ENCODE assay signal across 1 cellular context in genomic region chr5:34915139-34915855, GRCh38.
TF ChIP-seq lines count a peak whose summit lies in the region.

BRIX1 (plus strand) TSS chr5:34915711; CDS start chr5:34915739, 28 bp downstream.
RAD1 (minus strand) TSS chr5:34915504; CDS start chr5:34914892, 612 bp downstream.

TF ChIP-seq in HepG2, 621 proteins besides CTCF, POLR2A, EP300 and RAD21 (continued from another document and continues in another):
- TF ChIP-seq SRSF1 (optimal IDR thresholded peaks at IDR 0.05; ENCODE audit: low read depth, low read length) (peak; percentile 85), YEATS2 (CRISPR knock-in tag; IDR thresholded peaks at IDR 0.05; ENCODE audit: borderline replicate concordance) (peak; percentile 97), ELF4 (CRISPR knock-in tag; IDR thresholded peaks at IDR 0.05; ENCODE audit: borderline replicate concordance) (no peak), ATF7-NPFF (CRISPR knock-in tag; IDR thresholded peaks at IDR 0.05; ENCODE audit: low read depth) (peak; percentile 70; the same call in 1 of the 2 replicates), RERE (CRISPR knock-in tag; IDR thresholded peaks at IDR 0.05; ENCODE audit: low read depth) (no peak; the same call in 1 of the 2 replicates), ZNF33B (CRISPR knock-in tag; IDR thresholded peaks at IDR 0.05) (0 out of 2 replicates have a peak, but pooled peaks have one; percentile 38), ZNF547 (CRISPR knock-in tag; IDR thresholded peaks at IDR 0.05) (no peak; the same call in 1 of the 2 replicates), HNRNPK (IDR thresholded peaks at IDR 0.05; ENCODE audit: low read depth, low read length, poor library complexity, severe bottlenecking) (no peak), ZBTB34 (CRISPR knock-in tag; IDR thresholded peaks at IDR 0.05) (no peak), PRDM4 (CRISPR knock-in tag; IDR thresholded peaks at IDR 0.05; ENCODE audit: borderline replicate concordance) (no peak), ARID5B (CRISPR knock-in tag; IDR thresholded peaks at IDR 0.05) (peak; percentile 64; the same call in 1 of the 2 replicates), SIX4 (CRISPR knock-in tag; IDR thresholded peaks at IDR 0.05) (peak; percentile 52; the same call in 1 of the 2 replicates), ARNT (IDR thresholded peaks at IDR 0.05) (no peak), FIP1L1 (IDR thresholded peaks at IDR 0.05; ENCODE audit: borderline replicate concordance, insufficient read depth, low read depth, low read length) (no peak), ZNF629 (CRISPR knock-in tag; conservative IDR thresholded peaks at IDR 0.05) (no peak), ZNF3 (CRISPR knock-in tag; IDR thresholded peaks at IDR 0.05) (no peak), ZNF335 (CRISPR knock-in tag; IDR thresholded peaks at IDR 0.05) (no peak; the same call in 1 of the 2 replicates), HNF1A (IDR thresholded peaks at IDR 0.05; ENCODE audit: low read depth) (0 out of 2 replicates have a peak, but pooled peaks have one; percentile 17), HNF1A (CRISPR knock-in tag; IDR thresholded peaks at IDR 0.05; ENCODE audit: borderline replicate concordance) (peak; percentile 65; the same call in 1 of the 2 replicates), ZNF782 (CRISPR knock-in tag; IDR thresholded peaks at IDR 0.05; ENCODE audit: borderline replicate concordance) (no peak; the same call in 1 of the 2 replicates), SSRP1 (CRISPR knock-in tag; IDR thresholded peaks at IDR 0.05) (no peak), ZMAT5 (CRISPR knock-in tag; IDR thresholded peaks at IDR 0.05; ENCODE audit: borderline replicate concordance, low read depth) (no peak), RFX3 (CRISPR knock-in tag; IDR thresholded peaks at IDR 0.05) (no peak; the same call in 1 of the 2 replicates), BCLAF1 (IDR thresholded peaks at IDR 0.05) (no peak), ZNF784 (CRISPR knock-in tag; IDR thresholded peaks at IDR 0.05; ENCODE audit: borderline replicate concordance) (0 out of 2 replicates have a peak, but pooled peaks have one; percentile 36), NFIC (IDR thresholded peaks at IDR 0.05; ENCODE audit: low read length) (no peak)
